ENCODE assay signal across 23 cellular contexts in the genomic region with DNA sequence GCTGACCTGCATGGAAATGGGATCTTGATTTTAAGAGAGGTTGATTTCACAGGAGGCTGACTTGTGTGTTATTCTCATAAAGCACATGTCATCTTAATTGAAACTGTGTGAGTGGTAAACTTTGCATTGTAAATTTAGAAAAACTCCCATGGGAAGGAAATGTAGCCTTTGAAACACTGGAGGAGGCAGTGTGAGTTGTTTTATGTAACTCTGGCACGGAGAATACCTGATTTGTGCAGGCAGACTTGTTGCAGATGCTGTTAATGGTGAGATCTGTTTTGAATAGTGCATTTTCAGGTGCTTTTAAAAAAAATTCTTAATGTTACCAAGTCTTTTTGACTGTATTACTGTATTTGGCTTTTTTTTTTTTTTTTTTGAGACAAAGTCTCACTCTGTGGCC.
DNase-seq lines count a peak whose midpoint lies in the region; ATAC-seq and TF ChIP-seq lines count a peak whose summit lies in the region.
"Had no signal": no experiment of that assay in that cellular context is flagged by ENCODE, and none has a peak within 500 bp of the region (broad histone marks: within the 10 kb centered on the region; RNA-seq: fewer than 3 reads in every experiment).

No MANE protein-coding gene starts in this region.

- DNase-seq in GM12865 (ENCODE audit: low read depth) (peak; percentile 20), NCI-H526 (lab: John Stamatoyannopoulos, UW) (peak; percentile 86 to 92), fibroblast of gingiva (ENCODE audit: low read depth) (peak; percentile 36), putamen (ENCODE audit: low spot score) (peak; percentile 42), SK-N-DZ (ENCODE audit: low spot score) (no peak)
- no peak for DNase-seq in activated CD4-positive, alpha-beta T cell treated with anti-CD3 and anti-CD28 coated beads, Interleukin-2, amount 50 U/mL, for 1 hour
- DNase-seq: Calu3; CD8-positive, alpha-beta memory T cell; EL; GF-D8; GM23248; H9; NCI-H1092; NCI-H1436; NCI-H187 treated with DMSO at 0.1 percent for 48 hours; NCI-H2107; NCI-H345; NCI-H524; SHP77 treated with DMSO at 0.1 percent for 48 hours; SK-N-SH had no signal

- no peak overlapping the region for H3K4me3 ChIP-seq in GM12865 (ENCODE audit: low read depth, low read length)
- H3K4me3 ChIP-seq: GM23248, K562 had no signal

- ATAC-seq in GM19395 (IDR thresholded peaks at IDR 0.05; ENCODE audit: unreplicated experiment), result no peak
- ATAC-seq: HepG2, K562 had no signal

- TF ChIP-seq CTCF in GM12865 (IDR thresholded peaks at IDR 0.05; ENCODE audit: insufficient read depth, low read depth, low read length, missing control alignments), result no peak

Comparison
In these comparisons a context has a peak if more than half of its experiments do, and no peak if none do; other contexts are left out.
1. DNase-seq: peak in GM12865 (single experiment), NCI-H526 (2 of 2), fibroblast of gingiva (single experiment) and putamen (single experiment); none in SK-N-DZ (single experiment) and activated CD4-positive, alpha-beta T cell treated with anti-CD3 and anti-CD28 coated beads, Interleukin-2, amount 50 U/mL, for 1 hour (single experiment).